Comparison of ENCODE assay signal across 8 cellular contexts in the genomic region with DNA sequence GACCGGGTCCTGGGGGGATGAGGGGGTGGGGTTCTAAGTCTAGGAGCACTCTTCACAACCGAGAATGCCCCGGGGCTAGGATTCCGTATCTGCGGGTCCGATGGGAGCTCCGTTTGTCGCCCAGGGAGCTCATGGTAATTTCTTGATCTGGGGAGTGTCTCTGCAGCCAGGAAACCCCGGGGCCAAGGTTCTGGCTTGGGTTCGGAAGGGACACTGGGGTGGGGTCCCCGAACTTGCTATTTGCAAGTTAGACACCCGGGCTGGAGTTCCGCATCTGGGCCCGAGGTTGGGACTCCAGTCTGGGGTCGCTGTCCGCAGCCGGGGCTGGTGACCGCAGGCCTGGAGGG. TPM values are rescaled to one million over a fixed set of nuclear protein-coding genes. Genes with fewer than 3 reads are reported as not detected.
DNase-seq lines count a peak whose midpoint lies in the region; ATAC-seq and TF ChIP-seq lines count a peak whose summit lies in the region.

No MANE protein-coding gene starts in this region.

- H3K27me3 ChIP-seq in left ventricle myocardium inferior (ENCODE audit: low read depth) = no peaks in the 10 kb centered on the region
- no peaks in the 10 kb centered on the region for H3K27me3 ChIP-seq in foreskin keratinocyte
- no peaks in the 10 kb centered on the region for H3K27me3 ChIP-seq in skeletal muscle satellite cell (ENCODE audit: control insufficient read depth, insufficient read depth, low read length)

- ATAC-seq in foreskin keratinocyte = no peak
- ATAC-seq in GM19324 (IDR thresholded peaks at IDR 0.05; ENCODE audit: low FRiP score, unreplicated experiment) = no peak
- ATAC-seq in HG03460 (IDR thresholded peaks at IDR 0.05; ENCODE audit: unreplicated experiment) = no peak

- DNase-seq in left ventricle myocardium inferior (no peak), cardiac septum (ENCODE audit: low spot score) (no peak), SK-N-MC (ENCODE audit: low read depth, low spot score) (no peak), foreskin keratinocyte (no peak), NCI-H2107 (lab: John Stamatoyannopoulos, UW) (no peak)

- H3K4me2 ChIP-seq in skeletal muscle satellite cell (ENCODE audit: low read length) = peak overlapping the region; percentile 99

- H3K9ac ChIP-seq in SK-N-MC (ENCODE audit: insufficient read length) (peak overlapping the region; percentile 85), skeletal muscle satellite cell (ENCODE audit: low read depth, low read length) (peak overlapping the region; percentile 99)

- H3K4me1 ChIP-seq in left ventricle myocardium inferior (peaks cover 61% of the 10 kb centered on the region), foreskin keratinocyte (peaks cover 7% of the 10 kb centered on the region), skeletal muscle satellite cell (ENCODE audit: control insufficient read depth, insufficient read depth, low read length) (peaks cover 49% of the 10 kb centered on the region)

- H3K4me3 ChIP-seq in left ventricle myocardium inferior (peak overlapping the region; percentile 99), SK-N-MC (peak overlapping the region; percentile 84), skeletal muscle satellite cell (ENCODE audit: low read length) (peak overlapping the region; percentile 96)

- H3K9me3 ChIP-seq in left ventricle myocardium inferior (replicated peaks) (no peaks in the 10 kb centered on the region), SK-N-MC (ENCODE audit: low read depth, low read length) (no peaks in the 10 kb centered on the region), skeletal muscle satellite cell (replicated peaks; ENCODE audit: low read length) (no peaks in the 10 kb centered on the region)

- H3K27ac ChIP-seq in left ventricle myocardium inferior (replicated peaks) = peak overlapping the region; percentile 95
- peak overlapping the region; percentile 42; the same call in 1 of the 2 replicates for H3K27ac ChIP-seq in SK-N-MC
- H3K27ac ChIP-seq in foreskin keratinocyte = peak overlapping the region; percentile 88

- intact Hi-C loops in left ventricle myocardium inferior (cut with micrococcal nuclease) (no loop called here), cardiac septum (cut with DNase I) (loop anchor here (2.0 kb wide), 2 partner anchors 20 to 32 kb away; no protein-coding TSS in a partner anchor)

- no peak for TF ChIP-seq CTCF in left ventricle myocardium inferior (IDR thresholded peaks at IDR 0.05; ENCODE audit: borderline replicate concordance)
- TF ChIP-seq CTCF in foreskin keratinocyte (conservative IDR thresholded peaks at IDR 0.05) = no peak

- H3K36me3 ChIP-seq in left ventricle myocardium inferior (peaks cover 5% of the 10 kb centered on the region), SK-N-MC (ENCODE audit: insufficient read depth, low read length) (peaks cover 3% of the 10 kb centered on the region; the same call in 1 of the 2 replicates), skeletal muscle satellite cell (ENCODE audit: insufficient read depth, low read length) (peaks cover 24% of the 10 kb centered on the region)

RNA-seq across cellular contexts. Expression of gene PEDS1, which starts 0.4 kb away (rescaled TPM):
- total RNA-seq in left ventricle myocardium inferior (17.3 TPM), cardiac septum (15.2 TPM), foreskin keratinocyte (58.2 and 67.4 TPM in 2 replicates)
- polyA plus RNA-seq in foreskin keratinocyte = 57.0 and 65.6 TPM in 2 replicates
- total RNA-seq in skeletal muscle satellite cell (2012; rRNA removed) = 22.8 and 32.3 TPM in 2 replicates

RNA-seq across cellular contexts. Expression of gene CEBPB, which starts 37.5 kb away (rescaled TPM):
- total RNA-seq in left ventricle myocardium inferior = 54.0 TPM
- 33.2 TPM for total RNA-seq in cardiac septum
- 24.1 and 25.7 TPM in 2 replicates for total RNA-seq in foreskin keratinocyte
- polyA plus RNA-seq in foreskin keratinocyte = 31.9 and 32.3 TPM in 2 replicates
- 64.2 and 66.7 TPM in 2 replicates for total RNA-seq in skeletal muscle satellite cell (2012; rRNA removed)

RNA-seq across cellular contexts. Expression of gene UBE2V1, which starts 40.2 kb away (rescaled TPM):
- total RNA-seq in left ventricle myocardium inferior = 77.1 TPM
- 70.3 TPM for total RNA-seq in cardiac septum
- total RNA-seq in foreskin keratinocyte = 79.8 and 81.9 TPM in 2 replicates
- 82.0 and 85.8 TPM in 2 replicates for polyA plus RNA-seq in foreskin keratinocyte
- 72.8 and 83.9 TPM in 2 replicates for total RNA-seq in skeletal muscle satellite cell (2012; rRNA removed)

Comparison
In these comparisons a context has a peak if more than half of its experiments do, and no peak if none do; other contexts are left out.
1. H3K27ac ChIP-seq: peak in every context shown above with its lines; median percentile 95 in left ventricle myocardium inferior; 88 in foreskin keratinocyte; 42 in SK-N-MC.